Comparison of ENCODE assay signal across 8 cellular contexts in genomic region chr10:79221110-79222051, GRCh38.
DNase-seq lines count a peak whose midpoint lies in the region; ATAC-seq and TF ChIP-seq lines count a peak whose summit lies in the region.

No MANE protein-coding gene starts in this region.

- H3K4me1 ChIP-seq in vagina, result peaks cover 68% of the 10 kb centered on the region

- TF ChIP-seq CTCF in fibroblast of the aortic adventitia (IDR thresholded peaks at IDR 0.05; ENCODE audit: insufficient read depth, low read length) (no peak), vagina (IDR thresholded peaks at IDR 0.05) (no peak)

- H3K4me3 ChIP-seq in fibroblast of the aortic adventitia (ENCODE audit: low read depth, low read length) (no peak overlapping the region), vagina (no peak overlapping the region)

- intact Hi-C loops in vagina (cut with DNase I), result no loop called here

- H3K27me3 ChIP-seq in vagina, result no peaks in the 10 kb centered on the region

- DNase-seq in NCI-H82 (lab: John Stamatoyannopoulos, UW) (peak; percentile 38), NCI-H82 treated with DMSO at 0.1 percent for 48 hours (lab: John Stamatoyannopoulos, UW; ENCODE audit: unreplicated experiment) (no peak), fibroblast of the aortic adventitia (ENCODE audit: low read depth) (peak; percentile 94), mucosa of gallbladder (ENCODE audit: low spot score) (peak; percentile 82), vagina (ENCODE audit: extremely low spot score in 2 of 2) (no peak), NCI-H146 treated with DMSO at 0.1 percent for 48 hours (lab: John Stamatoyannopoulos, UW; ENCODE audit: unreplicated experiment) (no peak), SHP77 (lab: John Stamatoyannopoulos, UW) (no peak)

- H3K27ac ChIP-seq in vagina, result peak overlapping the region; percentile 78

- TF ChIP-seq POLR2A in vagina (IDR thresholded peaks at IDR 0.05), result no peak

- H3K9me3 ChIP-seq in vagina, result no peaks in the 10 kb centered on the region

- no peak for ATAC-seq in GM18867 (IDR thresholded peaks at IDR 0.05; ENCODE audit: unreplicated experiment)

- H3K36me3 ChIP-seq in vagina, result peaks cover 0 to 25% of the 10 kb centered on the region in 2 donors

Comparison
In these comparisons a context has a peak if more than half of its experiments do, and no peak if none do; other contexts are left out.
1. DNase-seq: peak in NCI-H82 (single experiment), fibroblast of the aortic adventitia (single experiment) and mucosa of gallbladder (single experiment); none in NCI-H82 treated with DMSO at 0.1 percent for 48 hours (single experiment), vagina (0 of 2), NCI-H146 treated with DMSO at 0.1 percent for 48 hours (single experiment) and SHP77 (0 of 2).